1 cellular context compared by ENCODE assay signal in genomic region chr10:86498608-86499007, GRCh38.
TF ChIP-seq lines count a peak whose summit lies in the region.

No MANE protein-coding gene starts in this region.

TF ChIP-seq in WTC11, 78 proteins besides CTCF, POLR2A, EP300 and RAD21 (continued from another document):
- TF ChIP-seq ZSCAN18 (CRISPR knock-in tag; IDR thresholded peaks at IDR 0.05) (no peak), NFATC4 (CRISPR knock-in tag; IDR thresholded peaks at IDR 0.05) (no peak), ZBTB21 (CRISPR knock-in tag; IDR thresholded peaks at IDR 0.05; ENCODE audit: borderline replicate concordance) (no peak), ZNF121 (CRISPR knock-in tag; IDR thresholded peaks at IDR 0.05) (no peak), ZNF416 (CRISPR knock-in tag; IDR thresholded peaks at IDR 0.05) (no peak), SP1 (CRISPR knock-in tag; conservative IDR thresholded peaks at IDR 0.05) (no peak), NFE2L1 (CRISPR knock-in tag; IDR thresholded peaks at IDR 0.05) (no peak)
- TF ChIP-seq, protein P1, sequence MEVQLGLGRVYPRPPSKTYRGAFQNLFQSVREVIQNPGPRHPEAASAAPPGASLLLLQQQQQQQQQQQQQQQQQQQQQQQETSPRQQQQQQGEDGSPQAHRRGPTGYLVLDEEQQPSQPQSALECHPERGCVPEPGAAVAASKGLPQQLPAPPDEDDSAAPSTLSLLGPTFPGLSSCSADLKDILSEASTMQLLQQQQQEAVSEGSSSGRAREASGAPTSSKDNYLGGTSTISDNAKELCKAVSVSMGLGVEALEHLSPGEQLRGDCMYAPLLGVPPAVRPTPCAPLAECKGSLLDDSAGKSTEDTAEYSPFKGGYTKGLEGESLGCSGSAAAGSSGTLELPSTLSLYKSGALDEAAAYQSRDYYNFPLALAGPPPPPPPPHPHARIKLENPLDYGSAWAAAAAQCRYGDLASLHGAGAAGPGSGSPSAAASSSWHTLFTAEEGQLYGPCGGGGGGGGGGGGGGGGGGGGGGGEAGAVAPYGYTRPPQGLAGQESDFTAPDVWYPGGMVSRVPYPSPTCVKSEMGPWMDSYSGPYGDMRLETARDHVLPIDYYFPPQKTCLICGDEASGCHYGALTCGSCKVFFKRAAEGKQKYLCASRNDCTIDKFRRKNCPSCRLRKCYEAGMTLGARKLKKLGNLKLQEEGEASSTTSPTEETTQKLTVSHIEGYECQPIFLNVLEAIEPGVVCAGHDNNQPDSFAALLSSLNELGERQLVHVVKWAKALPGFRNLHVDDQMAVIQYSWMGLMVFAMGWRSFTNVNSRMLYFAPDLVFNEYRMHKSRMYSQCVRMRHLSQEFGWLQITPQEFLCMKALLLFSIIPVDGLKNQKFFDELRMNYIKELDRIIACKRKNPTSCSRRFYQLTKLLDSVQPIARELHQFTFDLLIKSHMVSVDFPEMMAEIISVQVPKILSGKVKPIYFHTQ (CRISPR knock-in tag; IDR thresholded peaks at IDR 0.05), result no peak
- TF ChIP-seq, protein P2, sequence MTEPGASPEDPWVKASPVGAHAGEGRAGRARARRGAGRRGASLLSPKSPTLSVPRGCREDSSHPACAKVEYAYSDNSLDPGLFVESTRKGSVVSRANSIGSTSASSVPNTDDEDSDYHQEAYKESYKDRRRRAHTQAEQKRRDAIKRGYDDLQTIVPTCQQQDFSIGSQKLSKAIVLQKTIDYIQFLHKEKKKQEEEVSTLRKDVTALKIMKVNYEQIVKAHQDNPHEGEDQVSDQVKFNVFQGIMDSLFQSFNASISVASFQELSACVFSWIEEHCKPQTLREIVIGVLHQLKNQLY (CRISPR knock-in tag; IDR thresholded peaks at IDR 0.05), result no peak
- TF ChIP-seq, protein P3, sequence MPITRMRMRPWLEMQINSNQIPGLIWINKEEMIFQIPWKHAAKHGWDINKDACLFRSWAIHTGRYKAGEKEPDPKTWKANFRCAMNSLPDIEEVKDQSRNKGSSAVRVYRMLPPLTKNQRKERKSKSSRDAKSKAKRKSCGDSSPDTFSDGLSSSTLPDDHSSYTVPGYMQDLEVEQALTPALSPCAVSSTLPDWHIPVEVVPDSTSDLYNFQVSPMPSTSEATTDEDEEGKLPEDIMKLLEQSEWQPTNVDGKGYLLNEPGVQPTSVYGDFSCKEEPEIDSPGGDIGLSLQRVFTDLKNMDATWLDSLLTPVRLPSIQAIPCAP (CRISPR knock-in tag; IDR thresholded peaks at IDR 0.05), result no peak
